Comparison of ENCODE assay signal across 1 cellular context in genomic region chr11:102422817-102423725, GRCh38.
TF ChIP-seq lines count a peak whose summit lies in the region.

No MANE protein-coding gene starts in this region.

TF ChIP-seq in K562, 482 proteins besides CTCF, POLR2A, EP300 and RAD21 (continued from another document):
- TF ChIP-seq, protein P1, sequence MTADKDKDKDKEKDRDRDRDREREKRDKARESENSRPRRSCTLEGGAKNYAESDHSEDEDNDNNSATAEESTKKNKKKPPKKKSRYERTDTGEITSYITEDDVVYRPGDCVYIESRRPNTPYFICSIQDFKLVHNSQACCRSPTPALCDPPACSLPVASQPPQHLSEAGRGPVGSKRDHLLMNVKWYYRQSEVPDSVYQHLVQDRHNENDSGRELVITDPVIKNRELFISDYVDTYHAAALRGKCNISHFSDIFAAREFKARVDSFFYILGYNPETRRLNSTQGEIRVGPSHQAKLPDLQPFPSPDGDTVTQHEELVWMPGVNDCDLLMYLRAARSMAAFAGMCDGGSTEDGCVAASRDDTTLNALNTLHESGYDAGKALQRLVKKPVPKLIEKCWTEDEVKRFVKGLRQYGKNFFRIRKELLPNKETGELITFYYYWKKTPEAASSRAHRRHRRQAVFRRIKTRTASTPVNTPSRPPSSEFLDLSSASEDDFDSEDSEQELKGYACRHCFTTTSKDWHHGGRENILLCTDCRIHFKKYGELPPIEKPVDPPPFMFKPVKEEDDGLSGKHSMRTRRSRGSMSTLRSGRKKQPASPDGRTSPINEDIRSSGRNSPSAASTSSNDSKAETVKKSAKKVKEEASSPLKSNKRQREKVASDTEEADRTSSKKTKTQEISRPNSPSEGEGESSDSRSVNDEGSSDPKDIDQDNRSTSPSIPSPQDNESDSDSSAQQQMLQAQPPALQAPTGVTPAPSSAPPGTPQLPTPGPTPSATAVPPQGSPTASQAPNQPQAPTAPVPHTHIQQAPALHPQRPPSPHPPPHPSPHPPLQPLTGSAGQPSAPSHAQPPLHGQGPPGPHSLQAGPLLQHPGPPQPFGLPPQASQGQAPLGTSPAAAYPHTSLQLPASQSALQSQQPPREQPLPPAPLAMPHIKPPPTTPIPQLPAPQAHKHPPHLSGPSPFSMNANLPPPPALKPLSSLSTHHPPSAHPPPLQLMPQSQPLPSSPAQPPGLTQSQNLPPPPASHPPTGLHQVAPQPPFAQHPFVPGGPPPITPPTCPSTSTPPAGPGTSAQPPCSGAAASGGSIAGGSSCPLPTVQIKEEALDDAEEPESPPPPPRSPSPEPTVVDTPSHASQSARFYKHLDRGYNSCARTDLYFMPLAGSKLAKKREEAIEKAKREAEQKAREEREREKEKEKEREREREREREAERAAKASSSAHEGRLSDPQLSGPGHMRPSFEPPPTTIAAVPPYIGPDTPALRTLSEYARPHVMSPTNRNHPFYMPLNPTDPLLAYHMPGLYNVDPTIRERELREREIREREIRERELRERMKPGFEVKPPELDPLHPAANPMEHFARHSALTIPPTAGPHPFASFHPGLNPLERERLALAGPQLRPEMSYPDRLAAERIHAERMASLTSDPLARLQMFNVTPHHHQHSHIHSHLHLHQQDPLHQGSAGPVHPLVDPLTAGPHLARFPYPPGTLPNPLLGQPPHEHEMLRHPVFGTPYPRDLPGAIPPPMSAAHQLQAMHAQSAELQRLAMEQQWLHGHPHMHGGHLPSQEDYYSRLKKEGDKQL (CRISPR knock-in tag; IDR thresholded peaks at IDR 0.05; ENCODE audit: borderline replicate concordance), result no peak
- no peak for TF ChIP-seq GTF2A2 (tag; IDR thresholded peaks at IDR 0.05)
- TF ChIP-seq PCBP2 (IDR thresholded peaks at IDR 0.05; ENCODE audit: low read depth, low read length, poor library complexity, severe bottlenecking), result no peak
TF ChIP-seq in K562: peak in this region for 0.
